In genomic region chr16:89562027-89562599, GRCh38 we compare ENCODE assay signal across 1 cellular context.
TF ChIP-seq lines count a peak whose summit lies in the region.

No MANE protein-coding gene starts in this region.

TF ChIP-seq in H1, 55 proteins besides CTCF, POLR2A, EP300 and RAD21:
- TF ChIP-seq POLR2AphosphoS5 (IDR thresholded peaks at IDR 0.05; ENCODE audit: low read depth, low read length): peak; percentile 55; the same call in 1 of the 2 replicates
- TF ChIP-seq BCL11A (IDR thresholded peaks at IDR 0.05; ENCODE audit: low read depth in 2 of 2, low read length in 2 of 2): no peak
- TF ChIP-seq CEBPB (IDR thresholded peaks at IDR 0.05; ENCODE audit: low read depth, low read length): no peak
